24 cellular contexts compared by ENCODE assay signal in the genomic region with DNA sequence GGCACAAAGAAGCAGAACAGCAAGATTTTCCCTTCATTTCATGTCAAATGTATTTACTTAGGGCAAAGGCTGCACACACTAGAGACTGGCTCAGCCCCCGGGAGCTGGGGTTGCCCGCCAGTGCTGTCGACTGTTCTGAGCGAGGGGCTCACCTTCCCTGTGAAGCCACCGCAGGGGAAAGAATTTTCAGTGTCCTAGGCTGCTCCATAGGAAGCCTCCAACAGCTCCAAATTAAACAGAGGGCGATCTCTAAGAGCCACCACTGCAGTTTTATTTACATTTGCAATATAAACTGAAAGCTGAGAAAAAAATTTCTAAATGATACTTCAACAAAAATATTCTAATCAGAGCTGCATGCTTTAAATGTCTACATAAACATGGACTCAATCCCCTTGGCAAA. TPM values are rescaled to one million over a fixed set of nuclear protein-coding genes. Genes with fewer than 3 reads are reported as not detected.
A peak's percentile ranks its signal among the peaks of the same experiment; 100 is the strongest.
DNase-seq lines count a peak whose midpoint lies in the region; ATAC-seq and TF ChIP-seq lines count a peak whose summit lies in the region.
"Had no signal": no experiment of that assay in that cellular context is flagged by ENCODE, and none has a peak within 500 bp of the region (broad histone marks: within the 10 kb centered on the region; RNA-seq: fewer than 3 reads in every experiment).

No MANE protein-coding gene starts in this region.

- H3K36me3 Mint-ChIP-seq in natural killer cell treated with Interleukin-12 subunit alpha and Interleukin-12 subunit beta and Interleukin-15 and Interleukin-18, amount 100 ng/mL, for 72 hours, result peaks cover 29% of the 10 kb centered on the region
- H3K36me3 Mint-ChIP-seq in natural killer cell, result peaks cover 10% of the 10 kb centered on the region
- peaks cover 66% of the 10 kb centered on the region for H3K36me3 Mint-ChIP-seq in activated CD8-positive, alpha-beta T cell treated with anti-CD3 and anti-CD28 coated beads, Interleukin-2, amount 10 ng/mL, durations not matched to agents 7 days and 5 days (ENCODE audit: low read depth)

- peaks cover 26% of the 10 kb centered on the region for H3K79me2 ChIP-seq in hepatocyte

- no peaks in the 10 kb centered on the region for H3K27me3 Mint-ChIP-seq in natural killer cell treated with Interleukin-12 subunit alpha and Interleukin-12 subunit beta and Interleukin-15 and Interleukin-18, amount 100 ng/mL, for 72 hours
- H3K27me3 Mint-ChIP-seq in natural killer cell (ENCODE audit: low read depth in 2 of 2), result no peaks in the 10 kb centered on the region
- no peaks in the 10 kb centered on the region for H3K27me3 Mint-ChIP-seq in activated CD8-positive, alpha-beta T cell treated with anti-CD3 and anti-CD28 coated beads, Interleukin-2, amount 10 ng/mL, durations not matched to agents 7 days and 5 days (ENCODE audit: low read depth)

- H3K4me3 ChIP-seq in hepatocyte, result no peak overlapping the region
- H3K4me3 ChIP-seq: cardiac muscle cell, dorsolateral prefrontal cortex, spleen, suprapubic skin had no signal

- no peaks in the 10 kb centered on the region for H4K20me1 ChIP-seq in hepatocyte (ENCODE audit: insufficient read depth, poor library complexity, severe bottlenecking)

- no peaks in the 10 kb centered on the region for H3K9me3 ChIP-seq in hepatocyte (ENCODE audit: low read depth)
- H3K9me3 ChIP-seq: neutrophil, spleen, suprapubic skin had no signal

- no peak for ATAC-seq in natural killer cell treated with Interleukin-12 subunit alpha and Interleukin-12 subunit beta and Interleukin-15 and Interleukin-18, amount 100 ng/mL, for 72 hours
- ATAC-seq in natural killer cell (no peak), HG02571 (IDR thresholded peaks at IDR 0.05; ENCODE audit: unreplicated experiment) (no peak), HG02973 (IDR thresholded peaks at IDR 0.05; ENCODE audit: unreplicated experiment) (no peak)
- ATAC-seq in activated CD8-positive, alpha-beta T cell treated with anti-CD3 and anti-CD28 coated beads, Interleukin-2, amount 10 ng/mL, durations not matched to agents 7 days and 5 days, result no peak
- ATAC-seq: left cardiac atrium, PC-3 had no signal

- H2AFZ ChIP-seq in hepatocyte, result no peak overlapping the region

- POLR2A ChIA-PET in activated CD8-positive, alpha-beta T cell treated with anti-CD3 and anti-CD28 coated beads, Interleukin-2, amount 10 ng/mL, durations not matched to agents 7 days and 5 days (lab: Charles Lee), result interaction anchor here (1.1 to 2.7 kb wide), 2 partner anchors 16 to 20 kb away, joined by 4 to 21 read pairs; no protein-coding TSS in a partner anchor

- TF ChIP-seq CTCF in natural killer cell (IDR thresholded peaks at IDR 0.05) (no peak), hepatocyte (IDR thresholded peaks at IDR 0.05; ENCODE audit: poor library complexity) (no peak)

- H3K4me1 ChIP-seq in hepatocyte (ENCODE audit: insufficient read depth), result peaks cover 14% of the 10 kb centered on the region
- H3K4me1 ChIP-seq: suprapubic skin had no signal

- no peaks in the 10 kb centered on the region for H3K9me2 ChIP-seq in hepatocyte (replicated peaks; ENCODE audit: insufficient read depth)

- no peaks in the 10 kb centered on the region for H3K27me3 ChIP-seq in hepatocyte
- H3K27me3 ChIP-seq: cardiac muscle cell, dorsolateral prefrontal cortex, neutrophil, spleen, suprapubic skin had no signal

- H3K4me3 Mint-ChIP-seq in natural killer cell treated with Interleukin-12 subunit alpha and Interleukin-12 subunit beta and Interleukin-15 and Interleukin-18, amount 100 ng/mL, for 72 hours, result no peak overlapping the region
- no peak overlapping the region for H3K4me3 Mint-ChIP-seq in natural killer cell
- H3K4me3 Mint-ChIP-seq in activated CD8-positive, alpha-beta T cell treated with anti-CD3 and anti-CD28 coated beads, Interleukin-2, amount 10 ng/mL, durations not matched to agents 7 days and 5 days, result no peak overlapping the region
- H3K4me3 Mint-ChIP-seq: mesothelial cell of epicardium had no signal

- DNase-seq in natural killer cell treated with Interleukin-12 subunit alpha and Interleukin-12 subunit beta and Interleukin-15 and Interleukin-18, amount 100 ng/mL, for 72 hours (ENCODE audit: low spot score), result no peak
- DNase-seq in natural killer cell (no peak), hepatocyte (ENCODE audit: low spot score) (no peak), HPDE6-E6E7 (ENCODE audit: extremely low spot score) (no peak)
- no peak for DNase-seq in activated CD8-positive, alpha-beta T cell treated with anti-CD3 and anti-CD28 coated beads, Interleukin-2, amount 10 ng/mL, durations not matched to agents 7 days and 5 days
- no peak for DNase-seq in effector CD4-positive, alpha-beta T cell
- DNase-seq: activated CD4-positive, alpha-beta T cell treated with anti-CD3 and anti-CD28 coated beads for 1 hour; amniotic stem cell; Calu3; dorsolateral prefrontal cortex; left cardiac atrium; NCI-H187 treated with DMSO at 0.1 percent for 48 hours; NCI-H226; PC-3; retina; spleen; stimulated activated CD4-positive, alpha-beta T cell treated with anti-CD3 and anti-CD28 coated beads, Interleukin-4, amount 100 ng/mL, for 4 hours had no signal

- WGBS in hepatocyte (ENCODE audit: low lambda C conversion rate, missing lambda C conversion rate), result 74% methylated on average over 6 of the region's 6 CpGs

- H3K4me2 ChIP-seq in hepatocyte, result no peak overlapping the region
- H3K4me2 ChIP-seq: KMS-11 had no signal

- intact Hi-C loops in natural killer cell (cut with micrococcal nuclease), result no loop called here

- H3K9me3 Mint-ChIP-seq in natural killer cell treated with Interleukin-12 subunit alpha and Interleukin-12 subunit beta and Interleukin-15 and Interleukin-18, amount 100 ng/mL, for 72 hours, result peaks cover 3% of the 10 kb centered on the region
- no peaks in the 10 kb centered on the region for H3K9me3 Mint-ChIP-seq in natural killer cell
- no peaks in the 10 kb centered on the region for H3K9me3 Mint-ChIP-seq in activated CD8-positive, alpha-beta T cell treated with anti-CD3 and anti-CD28 coated beads, Interleukin-2, amount 10 ng/mL, durations not matched to agents 7 days and 5 days (ENCODE audit: insufficient read depth)
- H3K9me3 Mint-ChIP-seq: mesothelial cell of epicardium had no signal

- peaks cover 55 to 56% of the 10 kb centered on the region in 2 donors for H3K4me1 Mint-ChIP-seq in natural killer cell treated with Interleukin-12 subunit alpha and Interleukin-12 subunit beta and Interleukin-15 and Interleukin-18, amount 100 ng/mL, for 72 hours (ENCODE audit: low read depth in 2 of 2)
- H3K4me1 Mint-ChIP-seq in natural killer cell, result peaks cover 39 to 51% of the 10 kb centered on the region in 2 donors
- H3K4me1 Mint-ChIP-seq in activated CD8-positive, alpha-beta T cell treated with anti-CD3 and anti-CD28 coated beads, Interleukin-2, amount 10 ng/mL, durations not matched to agents 7 days and 5 days (ENCODE audit: low read depth), result peaks cover 64% of the 10 kb centered on the region

- H3K36me3 ChIP-seq in hepatocyte (replicated peaks; ENCODE audit: insufficient read depth, low read depth), result no peaks in the 10 kb centered on the region
- H3K36me3 ChIP-seq: cardiac muscle cell had no signal

- peak overlapping the region; percentile 50 for H3K27ac ChIP-seq in hepatocyte
- H3K27ac ChIP-seq: cardiac muscle cell, KMS-11, neutrophil, suprapubic skin had no signal

- peak overlapping the region; percentile 87 to 96 for H3K27ac Mint-ChIP-seq in natural killer cell treated with Interleukin-12 subunit alpha and Interleukin-12 subunit beta and Interleukin-15 and Interleukin-18, amount 100 ng/mL, for 72 hours
- peak overlapping the region in 1 of 2 donors; percentile 22 for H3K27ac Mint-ChIP-seq in natural killer cell
- peak overlapping the region; percentile 83 for H3K27ac Mint-ChIP-seq in activated CD8-positive, alpha-beta T cell treated with anti-CD3 and anti-CD28 coated beads, Interleukin-2, amount 10 ng/mL, durations not matched to agents 7 days and 5 days
- H3K27ac Mint-ChIP-seq: mesothelial cell of epicardium had no signal

- CTCF ChIA-PET in activated CD8-positive, alpha-beta T cell treated with anti-CD3 and anti-CD28 coated beads, Interleukin-2, amount 10 ng/mL, durations not matched to agents 7 days and 5 days (lab: Charles Lee), result interaction anchor here (0.7 to 3.9 kb wide), 4 partner anchors 13 to 595 kb away, joined by 3 to 24 read pairs (median 4); no protein-coding TSS in a partner anchor

RNA-seq across cellular contexts. Expression of a gene that starts 54.0 kb away (rescaled TPM):
- total RNA-seq in natural killer cell treated with Interleukin-12 subunit alpha and Interleukin-12 subunit beta and Interleukin-15 and Interleukin-18, amount 100 ng/mL, for 72 hours, result 100 to 1,000 TPM; 104 to 116 TPM
- total RNA-seq in natural killer cell, result 10 to 100 TPM; 36.3 to 60.4 (median 37.5) TPM
- 100 to 1,000 TPM in 1 of 2 experiments, 10 to 100 TPM in 1; 95.3 to 100 TPM for total RNA-seq in activated CD8-positive, alpha-beta T cell treated with anti-CD3 and anti-CD28 coated beads, Interleukin-2, amount 10 ng/mL, durations not matched to agents 7 days and 5 days
- total RNA-seq in hepatocyte, result 46.5 and 68.4 TPM in 2 replicates
- polyA plus RNA-seq in hepatocyte, result 83.2 and 84.9 TPM in 2 replicates
